In genomic region chr12:27462851-27463250, GRCh38 we compare ENCODE assay signal across 1 cellular context.
TF ChIP-seq lines count a peak whose summit lies in the region.

No MANE protein-coding gene starts in this region.

TF ChIP-seq in IMR-90, 13 proteins besides CTCF, POLR2A, EP300 and RAD21:
- TF ChIP-seq ELK1 (IDR thresholded peaks at IDR 0.05; ENCODE audit: borderline replicate concordance, low read depth, low read length) (no peak), CEBPB (IDR thresholded peaks at IDR 0.05; ENCODE audit: low read depth, low read length) (no peak), MAFK (IDR thresholded peaks at IDR 0.05; ENCODE audit: low read depth, low read length) (no peak), USF2 (IDR thresholded peaks at IDR 0.05; ENCODE audit: low read depth, low read length) (no peak), RCOR1 (IDR thresholded peaks at IDR 0.05; ENCODE audit: insufficient replicate concordance, low read length) (no peak), SMC3 (IDR thresholded peaks at IDR 0.05; ENCODE audit: low read depth, low read length) (no peak), BHLHE40 (IDR thresholded peaks at IDR 0.05; ENCODE audit: low read depth, low read length) (no peak), MXI1 (IDR thresholded peaks at IDR 0.05; ENCODE audit: borderline replicate concordance, low read depth, low read length) (no peak), NFE2L2 (IDR thresholded peaks at IDR 0.05; ENCODE audit: low read depth, low read length) (no peak), CHD1 (IDR thresholded peaks at IDR 0.05; ENCODE audit: low read depth, low read length) (no peak), MAZ (IDR thresholded peaks at IDR 0.05; ENCODE audit: borderline replicate concordance, low read depth, low read length) (no peak), FOS (IDR thresholded peaks at IDR 0.05; ENCODE audit: low read depth, low read length) (no peak), RFX5 (IDR thresholded peaks at IDR 0.05; ENCODE audit: low read depth, low read length) (no peak)
